Comparison of ENCODE assay signal across 15 cellular contexts in the genomic region with DNA sequence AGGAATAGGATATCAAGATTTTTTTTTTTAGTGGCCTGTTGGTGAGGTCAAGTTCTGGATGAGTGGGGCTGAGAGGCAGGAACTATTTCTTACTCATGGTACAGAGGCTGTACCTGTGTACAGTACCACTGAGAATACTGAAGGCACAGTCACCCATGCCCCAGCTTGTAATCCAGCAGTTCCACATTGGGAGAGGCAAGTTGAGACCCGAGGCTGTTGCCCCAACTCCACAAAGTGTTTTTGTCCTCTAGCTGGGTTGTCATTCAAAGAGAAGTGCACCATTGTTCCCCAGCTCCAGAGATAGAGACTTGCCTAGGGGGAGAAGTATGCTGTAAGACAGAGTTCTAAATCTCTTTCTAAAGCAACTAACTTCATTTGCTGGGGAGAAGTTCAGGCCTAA. TPM values are rescaled to one million over a fixed set of nuclear protein-coding genes. Genes with fewer than 3 reads are reported as not detected.
A peak's percentile ranks its signal among the peaks of the same experiment; 100 is the strongest.
DNase-seq lines count a peak whose midpoint lies in the region; ATAC-seq and TF ChIP-seq lines count a peak whose summit lies in the region.
"Had no signal": no experiment of that assay in that cellular context is flagged by ENCODE, and none has a peak within 500 bp of the region (broad histone marks: within the 10 kb centered on the region; RNA-seq: fewer than 3 reads in every experiment).

No MANE protein-coding gene starts in this region.

- peaks cover 15% of the 10 kb centered on the region for H3K4me1 Mint-ChIP-seq in activated CD8-positive, alpha-beta T cell treated with anti-CD3 and anti-CD28 coated beads, Interleukin-2, amount 10 ng/mL, durations not matched to agents 7 days and 5 days (ENCODE audit: low read depth)
- H3K4me1 Mint-ChIP-seq in activated CD8-positive, alpha-beta T cell treated with anti-CD3 and anti-CD28 coated beads for 36 hours (ENCODE audit: low read depth): peaks cover 42% of the 10 kb centered on the region
- H3K4me1 Mint-ChIP-seq in activated CD4-positive, alpha-beta T cell treated with anti-CD3 and anti-CD28 coated beads for 36 hours: peaks cover 40% of the 10 kb centered on the region

- no peak for DNase-seq in activated CD8-positive, alpha-beta T cell treated with anti-CD3 and anti-CD28 coated beads, Interleukin-2, amount 10 ng/mL, durations not matched to agents 7 days and 5 days
- no peak for DNase-seq in activated CD8-positive, alpha-beta T cell treated with anti-CD3 and anti-CD28 coated beads for 36 hours
- DNase-seq in epidermal melanocyte (ENCODE audit: insufficient read length, low spot score): peak; percentile 33
- DNase-seq in medulla oblongata (ENCODE audit: extremely low spot score): peak; percentile 34
- DNase-seq in CD1c-positive myeloid dendritic cell (ENCODE audit: extremely low spot score): no peak
- no peak for DNase-seq in activated CD4-positive, alpha-beta T cell treated with anti-CD3 and anti-CD28 coated beads for 36 hours
- no peak for DNase-seq in HUDEP-2 (lab: John Stamatoyannopoulos, UW; ENCODE audit: unreplicated experiment in 76 of 76)
- DNase-seq: AML-193, COR-L47, NCI-H1092 treated with DMSO at 0.1 percent for 48 hours, NCI-H2081 had no signal

- H3K27ac Mint-ChIP-seq in activated CD8-positive, alpha-beta T cell treated with anti-CD3 and anti-CD28 coated beads, Interleukin-2, amount 10 ng/mL, durations not matched to agents 7 days and 5 days: peak overlapping the region; percentile 13
- H3K27ac Mint-ChIP-seq in activated CD8-positive, alpha-beta T cell treated with anti-CD3 and anti-CD28 coated beads for 36 hours: no peak overlapping the region
- H3K27ac Mint-ChIP-seq in activated CD4-positive, alpha-beta T cell treated with anti-CD3 and anti-CD28 coated beads for 36 hours: no peak overlapping the region
- H3K27ac Mint-ChIP-seq: GM23338 had no signal

- no peak for ATAC-seq in activated CD8-positive, alpha-beta T cell treated with anti-CD3 and anti-CD28 coated beads, Interleukin-2, amount 10 ng/mL, durations not matched to agents 7 days and 5 days
- no peak for ATAC-seq in activated CD8-positive, alpha-beta T cell treated with anti-CD3 and anti-CD28 coated beads for 36 hours
- no peak for ATAC-seq in HG02798 (IDR thresholded peaks at IDR 0.05; ENCODE audit: poor library complexity, unreplicated experiment)
- no peak for ATAC-seq in activated CD4-positive, alpha-beta T cell treated with anti-CD3 and anti-CD28 coated beads for 36 hours
- ATAC-seq: GM12878, GM23338, Panc1 had no signal

- no peak overlapping the region for H3K4me3 Mint-ChIP-seq in activated CD8-positive, alpha-beta T cell treated with anti-CD3 and anti-CD28 coated beads, Interleukin-2, amount 10 ng/mL, durations not matched to agents 7 days and 5 days
- no peak overlapping the region for H3K4me3 Mint-ChIP-seq in activated CD8-positive, alpha-beta T cell treated with anti-CD3 and anti-CD28 coated beads for 36 hours
- H3K4me3 Mint-ChIP-seq in activated CD4-positive, alpha-beta T cell treated with anti-CD3 and anti-CD28 coated beads for 36 hours: no peak overlapping the region
- H3K4me3 Mint-ChIP-seq: GM23338 had no signal

- CTCF ChIA-PET in activated CD8-positive, alpha-beta T cell treated with anti-CD3 and anti-CD28 coated beads, Interleukin-2, amount 10 ng/mL, durations not matched to agents 7 days and 5 days (lab: Charles Lee): interaction anchor here (0.7 kb wide), 1 partner anchor 11 kb away, joined by 3 read pairs; no protein-coding TSS in a partner anchor
- CTCF ChIA-PET in activated CD8-positive, alpha-beta T cell treated with anti-CD3 and anti-CD28 coated beads for 36 hours (lab: Charles Lee): interaction anchor here (1.2 kb wide), 2 partner anchors 24 to 224 kb away, joined by 3 to 4 read pairs; no protein-coding TSS in a partner anchor
- CTCF ChIA-PET in activated CD4-positive, alpha-beta T cell treated with anti-CD3 and anti-CD28 coated beads for 36 hours (lab: Charles Lee): no interaction called here

- peaks cover 40% of the 10 kb centered on the region for H3K36me3 Mint-ChIP-seq in activated CD8-positive, alpha-beta T cell treated with anti-CD3 and anti-CD28 coated beads, Interleukin-2, amount 10 ng/mL, durations not matched to agents 7 days and 5 days (ENCODE audit: low read depth)
- peaks cover 31% of the 10 kb centered on the region for H3K36me3 Mint-ChIP-seq in activated CD8-positive, alpha-beta T cell treated with anti-CD3 and anti-CD28 coated beads for 36 hours (ENCODE audit: low read depth)
- peaks cover 37% of the 10 kb centered on the region for H3K36me3 Mint-ChIP-seq in activated CD4-positive, alpha-beta T cell treated with anti-CD3 and anti-CD28 coated beads for 36 hours (ENCODE audit: low read depth)

- no peaks in the 10 kb centered on the region for H3K27me3 Mint-ChIP-seq in activated CD8-positive, alpha-beta T cell treated with anti-CD3 and anti-CD28 coated beads, Interleukin-2, amount 10 ng/mL, durations not matched to agents 7 days and 5 days (ENCODE audit: low read depth)
- H3K27me3 Mint-ChIP-seq in activated CD8-positive, alpha-beta T cell treated with anti-CD3 and anti-CD28 coated beads for 36 hours: no peaks in the 10 kb centered on the region
- no peaks in the 10 kb centered on the region for H3K27me3 Mint-ChIP-seq in activated CD4-positive, alpha-beta T cell treated with anti-CD3 and anti-CD28 coated beads for 36 hours

- POLR2A ChIA-PET in activated CD8-positive, alpha-beta T cell treated with anti-CD3 and anti-CD28 coated beads, Interleukin-2, amount 10 ng/mL, durations not matched to agents 7 days and 5 days (lab: Charles Lee): no interaction called here
- POLR2A ChIA-PET in activated CD8-positive, alpha-beta T cell treated with anti-CD3 and anti-CD28 coated beads for 36 hours (lab: Charles Lee): interaction anchor here (1.0 kb wide), 1 partner anchor 145 kb away, joined by 3 read pairs; no protein-coding TSS in a partner anchor
- POLR2A ChIA-PET in activated CD4-positive, alpha-beta T cell treated with anti-CD3 and anti-CD28 coated beads for 36 hours (lab: Charles Lee): interaction anchor here (0.7 kb wide), 1 partner anchor 249 kb away, joined by 3 read pairs; no protein-coding TSS in a partner anchor

- peaks cover 8% of the 10 kb centered on the region for H3K9me3 Mint-ChIP-seq in activated CD8-positive, alpha-beta T cell treated with anti-CD3 and anti-CD28 coated beads, Interleukin-2, amount 10 ng/mL, durations not matched to agents 7 days and 5 days (ENCODE audit: insufficient read depth)
- H3K9me3 Mint-ChIP-seq in activated CD8-positive, alpha-beta T cell treated with anti-CD3 and anti-CD28 coated beads for 36 hours: peaks cover 7% of the 10 kb centered on the region
- peaks cover 13% of the 10 kb centered on the region for H3K9me3 Mint-ChIP-seq in activated CD4-positive, alpha-beta T cell treated with anti-CD3 and anti-CD28 coated beads for 36 hours (ENCODE audit: low read depth)

- intact Hi-C loops in activated CD8-positive, alpha-beta T cell treated with anti-CD3 and anti-CD28 coated beads for 36 hours (cut with micrococcal nuclease): no loop called here
- intact Hi-C loops in activated CD4-positive, alpha-beta T cell treated with anti-CD3 and anti-CD28 coated beads for 36 hours (cut with DNase I, micrococcal nuclease): no loop called here

- TF ChIP-seq CTCF in activated CD8-positive, alpha-beta T cell treated with anti-CD3 and anti-CD28 coated beads for 36 hours (IDR thresholded peaks at IDR 0.05): no peak

RNA-seq across cellular contexts. Expression of a gene that starts 38.7 kb away (rescaled TPM):
- total RNA-seq in activated CD8-positive, alpha-beta T cell treated with anti-CD3 and anti-CD28 coated beads, Interleukin-2, amount 10 ng/mL, durations not matched to agents 7 days and 5 days: 10 to 100 TPM; 49.0 to 52.3 TPM
- 10 to 100 TPM; 33.2 to 33.4 TPM for total RNA-seq in activated CD8-positive, alpha-beta T cell treated with anti-CD3 and anti-CD28 coated beads for 36 hours
- 10 to 100 TPM; 24.2 to 28.2 TPM for total RNA-seq in activated CD4-positive, alpha-beta T cell treated with anti-CD3 and anti-CD28 coated beads for 36 hours

Comparison
In these comparisons a context has a peak if more than half of its experiments do, and no peak if none do; other contexts are left out.
1. DNase-seq: peak in epidermal melanocyte (single experiment) and medulla oblongata (single experiment); none in activated CD8-positive, alpha-beta T cell treated with anti-CD3 and anti-CD28 coated beads, Interleukin-2, amount 10 ng/mL, durations not matched to agents 7 days and 5 days (single experiment), activated CD8-positive, alpha-beta T cell treated with anti-CD3 and anti-CD28 coated beads for 36 hours (single experiment), CD1c-positive myeloid dendritic cell (single experiment), activated CD4-positive, alpha-beta T cell treated with anti-CD3 and anti-CD28 coated beads for 36 hours (single experiment) and HUDEP-2 (0 of 76).